ENCODE assay signal across 8 cellular contexts in the genomic region with DNA sequence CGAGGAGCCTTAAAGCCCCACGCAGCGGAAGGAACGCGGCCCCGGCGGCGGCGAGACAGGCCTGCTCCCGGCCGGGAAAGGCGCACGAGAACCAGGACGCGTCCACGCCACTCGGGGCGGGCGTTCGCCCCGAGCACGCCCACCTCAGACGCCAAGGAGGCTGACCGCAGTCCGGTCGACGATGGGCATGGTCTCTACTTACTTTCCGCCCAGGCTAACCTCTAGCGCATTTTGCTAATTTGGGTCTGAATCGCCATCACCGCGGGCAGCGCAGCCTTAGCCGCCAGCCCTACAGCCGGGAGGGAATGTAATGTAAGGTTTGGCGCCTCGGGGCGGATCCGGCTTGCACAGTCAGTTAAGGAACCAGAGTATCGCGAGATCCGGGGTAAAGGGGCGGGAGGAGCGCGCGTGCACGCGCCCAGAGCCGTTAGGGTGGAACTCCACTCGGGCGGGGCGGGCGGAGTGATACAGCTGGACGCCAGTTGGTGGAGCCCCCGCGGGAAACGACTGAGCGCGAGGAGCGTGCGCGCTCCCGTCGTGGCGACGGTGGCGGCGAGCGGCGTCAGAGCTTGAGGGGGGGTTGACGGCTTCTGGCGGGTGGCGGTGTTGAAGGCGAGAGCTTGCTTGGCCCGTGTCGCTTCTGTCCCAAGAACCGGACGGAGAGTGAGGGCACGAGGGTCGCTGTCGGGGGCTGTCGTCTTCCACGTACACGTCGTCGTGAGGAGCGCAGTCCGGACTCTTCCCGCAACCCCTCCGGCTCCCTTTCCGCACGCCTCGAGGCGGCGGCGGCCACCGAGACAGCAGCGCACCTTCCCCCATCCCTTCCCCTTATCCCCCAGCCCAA. TPM values are rescaled to one million over a fixed set of nuclear protein-coding genes. Genes with fewer than 3 reads are reported as not detected.
A peak's percentile ranks its signal among the peaks of the same experiment; 100 is the strongest.
DNase-seq lines count a peak whose midpoint lies in the region; ATAC-seq and TF ChIP-seq lines count a peak whose summit lies in the region.

A gene with protein sequence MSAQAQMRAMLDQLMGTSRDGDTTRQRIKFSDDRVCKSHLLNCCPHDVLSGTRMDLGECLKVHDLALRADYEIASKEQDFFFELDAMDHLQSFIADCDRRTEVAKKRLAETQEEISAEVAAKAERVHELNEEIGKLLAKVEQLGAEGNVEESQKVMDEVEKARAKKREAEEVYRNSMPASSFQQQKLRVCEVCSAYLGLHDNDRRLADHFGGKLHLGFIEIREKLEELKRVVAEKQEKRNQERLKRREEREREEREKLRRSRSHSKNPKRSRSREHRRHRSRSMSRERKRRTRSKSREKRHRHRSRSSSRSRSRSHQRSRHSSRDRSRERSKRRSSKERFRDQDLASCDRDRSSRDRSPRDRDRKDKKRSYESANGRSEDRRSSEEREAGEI (plus strand): TSS at position 529 of the 844 bp plus-strand sequence. CDS start 368 bp downstream, outside the sequence.

- H3K4me2 ChIP-seq in parathyroid adenoma (ENCODE audit: low read length) = peak within 1 kb of the TSS; percentile 94

- H3K9me3 ChIP-seq in parathyroid adenoma (ENCODE audit: control insufficient read depth, low read length) = no peaks in the 10 kb centered on the region
- H3K9me3 ChIP-seq in tibial nerve = no peaks in the 10 kb centered on the region

- peaks cover 25% of the 10 kb centered on the region for H3K79me2 ChIP-seq in parathyroid adenoma

- intact Hi-C loops in Right ventricle myocardium inferior (cut with DNase I) = loop anchor here (1.0 to 5.0 kb wide), 2 partner anchors 19 to 818 kb away; a partner anchor contains a TSS

- WGBS in tibial nerve, 2 donors = 1 to 2% methylated on average over 47 to 73 of the region's 98 CpGs

- DNase-seq in GM12865 (ENCODE audit: low read depth) (peak; percentile 99), NCI-H1417 (lab: John Stamatoyannopoulos, UW) (peak; percentile 99 to 100 (median 100)), SW 1271 (lab: John Stamatoyannopoulos, UW) (peak; percentile 78 to 96), Right ventricle myocardium inferior (ENCODE audit: missing footprints) (peak; percentile 100), tibial nerve (ENCODE audit: low spot score in 2 of 2) (peak; percentile 99 to 100)
- DNase-seq in activated naive CD8-positive, alpha-beta T cell treated with anti-CD3 and anti-CD28 coated beads, Interleukin-2, amount 50 U/mL, for 16 hours (ENCODE audit: low read depth, low spot score) = peak; percentile 99

- H3K27ac ChIP-seq in parathyroid adenoma = peak within 1 kb of the TSS; percentile 98
- H3K27ac ChIP-seq in tibial nerve = peak within 1 kb of the TSS; percentile 98 to 100 (median 98)

- H2AFZ ChIP-seq in parathyroid adenoma = peak within 1 kb of the TSS; percentile 84

- peak; percentile 78 to 96 for TF ChIP-seq POLR2A in tibial nerve (IDR thresholded peaks at IDR 0.05)

- H3K4me3 ChIP-seq in GM12865 (ENCODE audit: low read depth, low read length) = peak within 1 kb of the TSS; percentile 90
- H3K4me3 ChIP-seq in parathyroid adenoma (ENCODE audit: low read depth, low read length) = peak within 1 kb of the TSS; percentile 99
- H3K4me3 ChIP-seq in tibial nerve = peak within 1 kb of the TSS; percentile 67 to 80 (median 72)

- TF ChIP-seq CTCF in GM12865 (IDR thresholded peaks at IDR 0.05; ENCODE audit: insufficient read depth, low read depth, low read length, missing control alignments) (no peak), parathyroid adenoma (IDR thresholded peaks at IDR 0.05) (peak; percentile 16), tibial nerve (IDR thresholded peaks at IDR 0.05) (peak in 4 of 5 experiments; percentile 5 to 60 (median 18))

- H3K36me3 ChIP-seq in parathyroid adenoma (ENCODE audit: control insufficient read depth, insufficient read depth, low read length) (no peaks in the 10 kb centered on the region), tibial nerve (no peaks in the 10 kb centered on the region)

- peak; percentile 78 for ATAC-seq in HG02759 (IDR thresholded peaks at IDR 0.05; ENCODE audit: unreplicated experiment)
- peak; percentile 97 for ATAC-seq in Right ventricle myocardium inferior

- TF ChIP-seq EP300 in tibial nerve (IDR thresholded peaks at IDR 0.05) = peak; percentile 80 to 99

- H3K4me1 ChIP-seq in parathyroid adenoma = no peaks in the 10 kb centered on the region
- H3K4me1 ChIP-seq in tibial nerve = peaks cover 0 to 47% (median 25%) of the 10 kb centered on the region in 4 donors

- peak within 1 kb of the TSS; percentile 92 for H3K9ac ChIP-seq in parathyroid adenoma

- H3K27me3 ChIP-seq in parathyroid adenoma (ENCODE audit: control insufficient read depth, insufficient read depth, low read length) = no peaks in the 10 kb centered on the region
- no peaks in the 10 kb centered on the region for H3K27me3 ChIP-seq in tibial nerve

RNA-seq across cellular contexts. Expression of the gene that starts here (rescaled TPM):
- total RNA-seq in Right ventricle myocardium inferior = 44.9 TPM
- 100 to 1,000 TPM in 2 of 4 donors, 10 to 100 TPM in 2; 76.2 to 107 (median 102) TPM for total RNA-seq in tibial nerve

Comparison
In these comparisons a context has a peak if more than half of its experiments do, and no peak if none do; other contexts are left out.
1. Peak in every context shown above with its lines: DNase-seq, ATAC-seq, H3K4me3 ChIP-seq and H3K27ac ChIP-seq.